ENCODE assay signal across 9 cellular contexts in genomic region chr3:152051501-152052404, GRCh38.
A peak's percentile ranks its signal among the peaks of the same experiment; 100 is the strongest.
DNase-seq lines count a peak whose midpoint lies in the region; ATAC-seq and TF ChIP-seq lines count a peak whose summit lies in the region.
"Had no signal": no experiment of that assay in that cellular context is flagged by ENCODE, and none has a peak within 500 bp of the region (broad histone marks: within the 10 kb centered on the region; RNA-seq: fewer than 3 reads in every experiment).

No MANE protein-coding gene starts in this region.

- H3K79me2 ChIP-seq in PC-3 (ENCODE audit: low read length) (no peaks in the 10 kb centered on the region), osteoblast (ENCODE audit: insufficient read depth, low read length) (no peaks in the 10 kb centered on the region)

- no peaks in the 10 kb centered on the region for H3K27me3 ChIP-seq in PC-3 (ENCODE audit: low read length)
- no peaks in the 10 kb centered on the region for H3K27me3 ChIP-seq in osteoblast (ENCODE audit: insufficient read depth, low read length)
- no peaks in the 10 kb centered on the region for H3K27me3 ChIP-seq in sigmoid colon
- no peaks in the 10 kb centered on the region for H3K27me3 ChIP-seq in right atrium auricular region
- H3K27me3 ChIP-seq in effector memory CD4-positive, alpha-beta T cell (replicated peaks; ENCODE audit: control insufficient read depth, insufficient read depth, low read length, poor library complexity, severe bottlenecking), result no peaks in the 10 kb centered on the region

- no peak overlapping the region for H3K4me3 ChIP-seq in PC-3 (ENCODE audit: low read length)
- H3K4me3 ChIP-seq in osteoblast (ENCODE audit: insufficient read depth, low read length), result no peak overlapping the region
- no peak overlapping the region for H3K4me3 ChIP-seq in sigmoid colon
- no peak overlapping the region for H3K4me3 ChIP-seq in right atrium auricular region
- no peak overlapping the region for H3K4me3 ChIP-seq in effector memory CD4-positive, alpha-beta T cell (ENCODE audit: insufficient read depth, low read depth, low read length, poor library complexity, severe bottlenecking)

- TF ChIP-seq EP300 in sigmoid colon (IDR thresholded peaks at IDR 0.05), result no peak

- H3K4me1 ChIP-seq in PC-3 (ENCODE audit: insufficient read depth, low read length) (no peaks in the 10 kb centered on the region), osteoblast (ENCODE audit: insufficient read depth, low read length) (peaks cover 14% of the 10 kb centered on the region), sigmoid colon (peaks cover 0 to 13% (median 5%) of the 10 kb centered on the region in 4 donors), right atrium auricular region (no peaks in the 10 kb centered on the region)
- no peaks in the 10 kb centered on the region for H3K4me1 ChIP-seq in effector memory CD4-positive, alpha-beta T cell (ENCODE audit: control insufficient read depth, insufficient read depth, low read length, poor library complexity, severe bottlenecking)

- BruUV-seq in PC-3 (replicated peaks; lab: Mats Ljungman, UMichigan), result no TSS peak

- no peaks in the 10 kb centered on the region for H3K9me2 ChIP-seq in PC-3 (replicated peaks; ENCODE audit: low read length)

- H3K9me3 ChIP-seq in PC-3 (ENCODE audit: low read length), result no peaks in the 10 kb centered on the region
- H3K9me3 ChIP-seq in osteoblast (ENCODE audit: low read depth, low read length), result no peaks in the 10 kb centered on the region
- H3K9me3 ChIP-seq in sigmoid colon, result no peaks in the 10 kb centered on the region
- H3K9me3 ChIP-seq in right atrium auricular region, result no peaks in the 10 kb centered on the region
- H3K9me3 ChIP-seq in effector memory CD4-positive, alpha-beta T cell (ENCODE audit: control insufficient read depth, low read length), result no peaks in the 10 kb centered on the region

- H3K4me2 ChIP-seq in PC-3 (ENCODE audit: low read length) (no peak overlapping the region), osteoblast (ENCODE audit: insufficient read depth, low read length) (peak overlapping the region; percentile 21)

- intact Hi-C loops in PC-3 (cut with micrococcal nuclease) (no loop called here), sigmoid colon (cut with DNase I) (no loop called here)

- POLR2A ChIA-PET in PC-3 (lab: Charles Lee; ENCODE audit: unreplicated experiment), result no interaction called here

- WGBS in sigmoid colon, 2 donors, result 74 to 80% methylated on average over 3 of the region's 3 CpGs

- H3K27ac ChIP-seq in PC-3 (ENCODE audit: low read length) (no peak overlapping the region), osteoblast (ENCODE audit: low read depth, low read length) (peak overlapping the region; percentile 80), sigmoid colon (peak overlapping the region in 1 of 4 donors; percentile 57), right atrium auricular region (no peak overlapping the region)
- H3K27ac ChIP-seq in effector memory CD4-positive, alpha-beta T cell (ENCODE audit: insufficient read depth, low read length, poor library complexity, severe bottlenecking), result no peak overlapping the region

- no peak overlapping the region for H3K9ac ChIP-seq in PC-3 (ENCODE audit: low read length)

- H3F3A ChIP-seq in PC-3 (ENCODE audit: low read length, unreplicated experiment), result no peaks in the 10 kb centered on the region

- TF ChIP-seq POLR2A in sigmoid colon (IDR thresholded peaks at IDR 0.05), result no peak

- H3K36me3 ChIP-seq in PC-3 (ENCODE audit: low read depth, low read length) (no peaks in the 10 kb centered on the region), osteoblast (ENCODE audit: insufficient read depth, low read length) (no peaks in the 10 kb centered on the region), sigmoid colon (no peaks in the 10 kb centered on the region), right atrium auricular region (no peaks in the 10 kb centered on the region)
- H3K36me3 ChIP-seq in effector memory CD4-positive, alpha-beta T cell (ENCODE audit: control insufficient read depth, insufficient read depth, low read length), result no peaks in the 10 kb centered on the region

- ATAC-seq in GM18511 (IDR thresholded peaks at IDR 0.05; ENCODE audit: unreplicated experiment) (peak; percentile 74), HG02885 (IDR thresholded peaks at IDR 0.05; ENCODE audit: poor library complexity, unreplicated experiment) (peak; percentile 79), PC-3 (no peak)
- ATAC-seq: activated CD8-positive, alpha-beta memory T cell treated with anti-CD3 and anti-CD28 coated beads, Interleukin-2, amount 10 ng/mL, durations not matched to agents 7 days and 5 days had no signal

- CTCF ChIA-PET in PC-3 (lab: Charles Lee), result no interaction called here

- no peak for TF ChIP-seq CTCF in PC-3 (conservative IDR thresholded peaks at IDR 0.05; ENCODE audit: low read depth, low read length)
- TF ChIP-seq CTCF in osteoblast (IDR thresholded peaks at IDR 0.05; ENCODE audit: extremely low read depth, low read depth, low read length), result no peak
- TF ChIP-seq CTCF in sigmoid colon (IDR thresholded peaks at IDR 0.05), result no peak
- TF ChIP-seq CTCF in right atrium auricular region (IDR thresholded peaks at IDR 0.05), result no peak

- no peaks in the 10 kb centered on the region for H4K20me1 ChIP-seq in PC-3 (ENCODE audit: low read length)
- H4K20me1 ChIP-seq in osteoblast (ENCODE audit: insufficient read depth, low read length), result no peaks in the 10 kb centered on the region

- peak; percentile 19 for DNase-seq in PC-3
- peak; percentile 23 for DNase-seq in osteoblast (ENCODE audit: insufficient read length, low spot score, missing footprints)
- DNase-seq in effector CD8-positive, alpha-beta T cell (lab: John Stamatoyannopoulos, UW), result no peak
- DNase-seq in sigmoid colon, result no peak
- DNase-seq in right atrium auricular region (ENCODE audit: low spot score), result no peak
- no peak for DNase-seq in effector memory CD4-positive, alpha-beta T cell
- DNase-seq: activated CD8-positive, alpha-beta memory T cell treated with anti-CD3 and anti-CD28 coated beads, Interleukin-2, amount 10 ng/mL, durations not matched to agents 7 days and 5 days had no signal

- no peak overlapping the region for H2AFZ ChIP-seq in PC-3 (ENCODE audit: low read length)
- H2AFZ ChIP-seq in osteoblast (ENCODE audit: low read length), result no peak overlapping the region

Comparison
In these comparisons a context has a peak if more than half of its experiments do, and no peak if none do; other contexts are left out.
1. DNase-seq: peak in PC-3 (single experiment) and osteoblast (single experiment); none in effector CD8-positive, alpha-beta T cell (single experiment), sigmoid colon (single experiment), right atrium auricular region (single experiment) and effector memory CD4-positive, alpha-beta T cell (0 of 3).